12 cellular contexts compared by ENCODE assay signal in genomic region chr14:68800361-68800760, GRCh38. TPM values are rescaled to one million over a fixed set of nuclear protein-coding genes. Genes with fewer than 3 reads are reported as not detected.
DNase-seq lines count a peak whose midpoint lies in the region; ATAC-seq and TF ChIP-seq lines count a peak whose summit lies in the region.
"Had no signal": no experiment of that assay in that cellular context is flagged by ENCODE, and none has a peak within 500 bp of the region (broad histone marks: within the 10 kb centered on the region; RNA-seq: fewer than 3 reads in every experiment).

No MANE protein-coding gene starts in this region.

- no peaks in the 10 kb centered on the region for H4K20me1 ChIP-seq in PC-3 (ENCODE audit: low read length)
- H4K20me1 ChIP-seq in smooth muscle cell (ENCODE audit: low read depth): no peaks in the 10 kb centered on the region

- H3K36me3 ChIP-seq in PC-3 (ENCODE audit: low read depth, low read length) (peaks cover 3% of the 10 kb centered on the region; the same call in 1 of the 2 replicates), smooth muscle cell (ENCODE audit: low read depth) (no peaks in the 10 kb centered on the region)
- H3K36me3 ChIP-seq: spleen, tibial artery had no signal

- H3K36me3 Mint-ChIP-seq in activated CD4-positive, alpha-beta T cell treated with anti-CD3 and anti-CD28 coated beads, Interleukin-2, amount 10 ng/mL, durations not matched to agents 7 days and 5 days (ENCODE audit: low read depth): peaks cover 14% of the 10 kb centered on the region
- peaks cover 8% of the 10 kb centered on the region for H3K36me3 Mint-ChIP-seq in progenitor cell of endocrine pancreas (ENCODE audit: insufficient read depth)

- H3K27me3 ChIP-seq in PC-3 (ENCODE audit: low read length): no peaks in the 10 kb centered on the region
- H3K27me3 ChIP-seq in smooth muscle cell (ENCODE audit: low read depth): no peaks in the 10 kb centered on the region
- H3K27me3 ChIP-seq: spleen, tibial artery had no signal

- H3K9me3 ChIP-seq in PC-3 (ENCODE audit: low read length) (peaks cover 7% of the 10 kb centered on the region; the same call in 1 of the 2 replicates), smooth muscle cell (replicated peaks; ENCODE audit: low read depth) (no peaks in the 10 kb centered on the region)
- H3K9me3 ChIP-seq: tibial artery had no signal

- no peak overlapping the region for H3K27ac Mint-ChIP-seq in activated CD4-positive, alpha-beta T cell treated with anti-CD3 and anti-CD28 coated beads, Interleukin-2, amount 10 ng/mL, durations not matched to agents 7 days and 5 days
- no peak overlapping the region for H3K27ac Mint-ChIP-seq in progenitor cell of endocrine pancreas
- H3K27ac Mint-ChIP-seq: activated naive CD4-positive, alpha-beta T cell treated with anti-CD3 and anti-CD28 coated beads, Interleukin-2, amount 10 ng/mL, durations not matched to agents 7 days and 5 days had no signal

- POLR2A ChIA-PET in activated CD4-positive, alpha-beta T cell treated with anti-CD3 and anti-CD28 coated beads, Interleukin-2, amount 10 ng/mL, durations not matched to agents 7 days and 5 days (lab: Charles Lee): no interaction called here
- POLR2A ChIA-PET in PC-3 (lab: Charles Lee; ENCODE audit: unreplicated experiment): interaction anchor here (0.6 kb wide), 1 partner anchor 1100 kb away, joined by 5 read pairs; no protein-coding TSS in a partner anchor

- TF ChIP-seq CTCF in PC-3 (conservative IDR thresholded peaks at IDR 0.05; ENCODE audit: low read depth, low read length): no peak
- no peak for TF ChIP-seq CTCF in smooth muscle cell (IDR thresholded peaks at IDR 0.05; ENCODE audit: borderline replicate concordance, insufficient read depth, poor library complexity, severe bottlenecking)
- no peak for TF ChIP-seq CTCF in progenitor cell of endocrine pancreas (IDR thresholded peaks at IDR 0.05; ENCODE audit: unreplicated experiment)

- H3K4me1 Mint-ChIP-seq in activated CD4-positive, alpha-beta T cell treated with anti-CD3 and anti-CD28 coated beads, Interleukin-2, amount 10 ng/mL, durations not matched to agents 7 days and 5 days: peaks cover 34% of the 10 kb centered on the region
- peaks cover 19% of the 10 kb centered on the region for H3K4me1 Mint-ChIP-seq in progenitor cell of endocrine pancreas (ENCODE audit: low read depth)

- no peak overlapping the region for H3K4me3 Mint-ChIP-seq in activated CD4-positive, alpha-beta T cell treated with anti-CD3 and anti-CD28 coated beads, Interleukin-2, amount 10 ng/mL, durations not matched to agents 7 days and 5 days
- H3K4me3 Mint-ChIP-seq in progenitor cell of endocrine pancreas (ENCODE audit: low read depth): no peak overlapping the region
- H3K4me3 Mint-ChIP-seq: activated naive CD4-positive, alpha-beta T cell treated with anti-CD3 and anti-CD28 coated beads, Interleukin-2, amount 10 ng/mL, durations not matched to agents 7 days and 5 days had no signal

- no peak overlapping the region for H3K4me2 ChIP-seq in PC-3 (ENCODE audit: low read length)
- peak overlapping the region; percentile 44 for H3K4me2 ChIP-seq in smooth muscle cell

- no peak overlapping the region for H2AFZ ChIP-seq in PC-3 (ENCODE audit: low read length)
- no peak overlapping the region for H2AFZ ChIP-seq in smooth muscle cell (ENCODE audit: low read depth)

- BruUV-seq in PC-3 (replicated peaks; lab: Mats Ljungman, UMichigan): no TSS peak

- 31% methylated on average over 2 of the region's 2 CpGs for WGBS in smooth muscle cell (ENCODE audit: low lambda C conversion rate)

- ATAC-seq in PC-3 (peak; percentile 11; the same call in 1 of the 2 replicates), HG03460 (IDR thresholded peaks at IDR 0.05; ENCODE audit: unreplicated experiment) (no peak), GM19463 (IDR thresholded peaks at IDR 0.05; ENCODE audit: unreplicated experiment) (no peak)
- ATAC-seq: esophagus mucosa had no signal

- CTCF ChIA-PET in activated CD4-positive, alpha-beta T cell treated with anti-CD3 and anti-CD28 coated beads, Interleukin-2, amount 10 ng/mL, durations not matched to agents 7 days and 5 days (lab: Charles Lee): interaction anchor here (0.6 to 5.5 kb wide), 3 partner anchors 13 to 980 kb away, joined by 3 to 39 read pairs (median 4); no protein-coding TSS in a partner anchor
- CTCF ChIA-PET in PC-3 (lab: Charles Lee): interaction anchor here (0.9 kb wide), 2 partner anchors 16 to 43 kb away, joined by 3 to 5 read pairs; no protein-coding TSS in a partner anchor

- H3K27ac ChIP-seq in PC-3 (ENCODE audit: low read length) (no peak overlapping the region), smooth muscle cell (ENCODE audit: low read depth) (peak overlapping the region; percentile 85)
- H3K27ac ChIP-seq: spleen, tibial artery had no signal

- H3F3A ChIP-seq in PC-3 (ENCODE audit: low read length, unreplicated experiment): no peaks in the 10 kb centered on the region
- peaks cover 25% of the 10 kb centered on the region for H3F3A ChIP-seq in smooth muscle cell (ENCODE audit: low read depth)

- peaks cover 2% of the 10 kb centered on the region for H3K27me3 Mint-ChIP-seq in activated CD4-positive, alpha-beta T cell treated with anti-CD3 and anti-CD28 coated beads, Interleukin-2, amount 10 ng/mL, durations not matched to agents 7 days and 5 days
- no peaks in the 10 kb centered on the region for H3K27me3 Mint-ChIP-seq in progenitor cell of endocrine pancreas
- H3K27me3 Mint-ChIP-seq: activated naive CD4-positive, alpha-beta T cell treated with anti-CD3 and anti-CD28 coated beads, Interleukin-2, amount 10 ng/mL, durations not matched to agents 7 days and 5 days had no signal

- H3K9me3 Mint-ChIP-seq in activated CD4-positive, alpha-beta T cell treated with anti-CD3 and anti-CD28 coated beads, Interleukin-2, amount 10 ng/mL, durations not matched to agents 7 days and 5 days: peaks cover 27% of the 10 kb centered on the region
- H3K9me3 Mint-ChIP-seq in progenitor cell of endocrine pancreas (ENCODE audit: low read depth): peaks cover 20% of the 10 kb centered on the region

- H3K4me3 ChIP-seq in PC-3 (ENCODE audit: low read length) (no peak overlapping the region), smooth muscle cell (no peak overlapping the region)
- H3K4me3 ChIP-seq: spleen, tibial artery had no signal

- H3K9me2 ChIP-seq in PC-3 (replicated peaks; ENCODE audit: low read length): no peaks in the 10 kb centered on the region

- peaks cover 9% of the 10 kb centered on the region for H3K79me2 ChIP-seq in PC-3 (ENCODE audit: low read length)
- H3K79me2 ChIP-seq in smooth muscle cell (ENCODE audit: low read depth): no peaks in the 10 kb centered on the region

- peak; percentile 4 for DNase-seq in activated CD4-positive, alpha-beta T cell treated with anti-CD3 and anti-CD28 coated beads, Interleukin-2, amount 10 ng/mL, durations not matched to agents 7 days and 5 days
- no peak for DNase-seq in activated CD4-positive, alpha-beta T cell treated with anti-CD3 and anti-CD28 coated beads, Interleukin-2, amount 50 U/mL, for 1 hour
- DNase-seq in PC-3 (peak; percentile 24), dedifferentiated amniotic fluid mesenchymal stem cell (ENCODE audit: extremely low spot score) (peak; percentile 89), smooth muscle cell (lab: John Stamatoyannopoulos, UW; ENCODE audit: unreplicated experiment) (no peak), progenitor cell of endocrine pancreas (ENCODE audit: low spot score, unreplicated experiment) (no peak)
- DNase-seq: activated naive CD4-positive, alpha-beta T cell treated with anti-CD3 and anti-CD28 coated beads, Interleukin-2, amount 10 ng/mL, durations not matched to agents 7 days and 5 days; spleen; tibial artery had no signal

- intact Hi-C loops in PC-3 (cut with micrococcal nuclease): no loop called here

- H3K9ac ChIP-seq in PC-3 (ENCODE audit: low read length) (no peak overlapping the region), smooth muscle cell (ENCODE audit: low read depth) (peak overlapping the region; percentile 38)

- peaks cover 6% of the 10 kb centered on the region for H3K4me1 ChIP-seq in PC-3 (ENCODE audit: insufficient read depth, low read length)
- H3K4me1 ChIP-seq in smooth muscle cell (ENCODE audit: low read depth): peaks cover 16% of the 10 kb centered on the region

RNA-seq across cellular contexts. Expression of gene ZFP36L1, which starts 7.5 kb away (rescaled TPM):
- 10 to 100 TPM; 81.7 to 82.2 TPM for total RNA-seq in activated CD4-positive, alpha-beta T cell treated with anti-CD3 and anti-CD28 coated beads, Interleukin-2, amount 10 ng/mL, durations not matched to agents 7 days and 5 days
- 63.1 and 79.7 TPM in 2 replicates for total RNA-seq in PC-3 (2014; rRNA removed)
- 133 and 166 TPM in 2 replicates for total RNA-seq in smooth muscle cell
- polyA plus RNA-seq in smooth muscle cell: 418 and 450 TPM in 2 replicates
- total RNA-seq in progenitor cell of endocrine pancreas: 325 and 368 TPM in 2 replicates

Comparison
In these comparisons a context has a peak if more than half of its experiments do, and no peak if none do; other contexts are left out.
1. DNase-seq: peak in activated CD4-positive, alpha-beta T cell treated with anti-CD3 and anti-CD28 coated beads, Interleukin-2, amount 10 ng/mL, durations not matched to agents 7 days and 5 days (single experiment), PC-3 (single experiment) and dedifferentiated amniotic fluid mesenchymal stem cell (single experiment); none in activated CD4-positive, alpha-beta T cell treated with anti-CD3 and anti-CD28 coated beads, Interleukin-2, amount 50 U/mL, for 1 hour (single experiment), smooth muscle cell (single experiment) and progenitor cell of endocrine pancreas (single experiment).